Comparison of ENCODE assay signal across 15 cellular contexts in genomic region chr10:73648975-73649829, GRCh38. TPM values are rescaled to one million over a fixed set of nuclear protein-coding genes. Genes with fewer than 3 reads are reported as not detected.
DNase-seq lines count a peak whose midpoint lies in the region; ATAC-seq, FAIRE-seq and TF ChIP-seq lines count a peak whose summit lies in the region.
"Had no signal": no experiment of that assay in that cellular context is flagged by ENCODE, and none has a peak within 500 bp of the region (broad histone marks: within the 10 kb centered on the region; RNA-seq: fewer than 3 reads in every experiment).

No MANE protein-coding gene starts in this region.

- H3K79me2 ChIP-seq in PC-9 (ENCODE audit: low read depth) = no peaks in the 10 kb centered on the region

- no peak overlapping the region for H3K9ac ChIP-seq in liver (ENCODE audit: low read depth in 1 of 2, low read length in 2 of 2)

- H3K4me3 Mint-ChIP-seq in activated naive CD8-positive, alpha-beta T cell = peak overlapping the region; percentile 49
- H3K4me3 Mint-ChIP-seq in activated naive CD8-positive, alpha-beta T cell treated with anti-CD3 and anti-CD28 coated beads, Interleukin-2, amount 50 U/mL, for 24 hours = no peak overlapping the region

- BruUV-seq in PC-9 (replicated peaks; lab: Mats Ljungman, UMichigan) = no TSS peak

- no peaks in the 10 kb centered on the region for H3K9me3 Mint-ChIP-seq in activated naive CD8-positive, alpha-beta T cell (ENCODE audit: low read depth)
- no peaks in the 10 kb centered on the region for H3K9me3 Mint-ChIP-seq in activated naive CD8-positive, alpha-beta T cell treated with anti-CD3 and anti-CD28 coated beads, Interleukin-2, amount 50 U/mL, for 24 hours
- H3K9me3 Mint-ChIP-seq: activated T-cell treated with anti-CD3 and anti-CD28 coated beads, Interleukin-2, amount 50 U/mL, for 72 hours had no signal

- H3K27ac ChIP-seq in liver (ENCODE audit: low read depth in 1 of 2, low read length in 2 of 2) (no peak overlapping the region), PC-9 (no peak overlapping the region)
- H3K27ac ChIP-seq: A549 had no signal

- H3K27me3 Mint-ChIP-seq in activated naive CD8-positive, alpha-beta T cell = no peaks in the 10 kb centered on the region
- peaks cover 3% of the 10 kb centered on the region for H3K27me3 Mint-ChIP-seq in activated naive CD8-positive, alpha-beta T cell treated with anti-CD3 and anti-CD28 coated beads, Interleukin-2, amount 50 U/mL, for 24 hours

- POLR2A ChIA-PET in PC-9 (lab: Charles Lee; ENCODE audit: unreplicated experiment) = interaction anchor here (0.5 to 0.6 kb wide), 3 partner anchors 11 to 394 kb away, joined by 7 to 9 read pairs (median 7); no protein-coding TSS in a partner anchor

- H3K4me1 ChIP-seq in liver (ENCODE audit: control insufficient read depth in 4 of 4, insufficient read depth in 4 of 4, low read length in 3 of 4) = peaks cover 0 to 4% (median 3%) of the 10 kb centered on the region in 4 donors
- no peaks in the 10 kb centered on the region for H3K4me1 ChIP-seq in PC-9 (replicated peaks; ENCODE audit: insufficient read depth)
- H3K4me1 ChIP-seq: A549 had no signal

- peak; percentile 66 for FAIRE-seq in urothelium cell line (lab: Jason Lieb, UNC)
- FAIRE-seq: A549, colon had no signal

- no peak overlapping the region for H3K27ac Mint-ChIP-seq in activated naive CD8-positive, alpha-beta T cell
- H3K27ac Mint-ChIP-seq in activated naive CD8-positive, alpha-beta T cell treated with anti-CD3 and anti-CD28 coated beads, Interleukin-2, amount 50 U/mL, for 24 hours = no peak overlapping the region
- H3K27ac Mint-ChIP-seq: activated T-cell treated with anti-CD3 and anti-CD28 coated beads, Interleukin-2, amount 50 U/mL, for 72 hours had no signal

- intact Hi-C loops in PC-9 (cut with micrococcal nuclease; ENCODE audit: unreplicated experiment) = no loop called here

- no peak for TF ChIP-seq RAD21 in liver (IDR thresholded peaks at IDR 0.05)

- H3K9me2 ChIP-seq in PC-9 (ENCODE audit: insufficient read depth) = no peaks in the 10 kb centered on the region

- H3K36me3 ChIP-seq in liver (ENCODE audit: control insufficient read depth in 4 of 4, insufficient read depth in 3 of 4, low read depth in 1 of 4, low read length in 3 of 4) (no peaks in the 10 kb centered on the region), PC-9 (ENCODE audit: low read depth) (no peaks in the 10 kb centered on the region)

- WGBS in liver = 63% methylated on average over 4 of the region's 4 CpGs

- TF ChIP-seq CTCF in liver (IDR thresholded peaks at IDR 0.05; ENCODE audit: low read depth, low read length, missing input control) (no peak), PC-9 (conservative IDR thresholded peaks at IDR 0.05) (no peak)

- H3K4me1 Mint-ChIP-seq in activated naive CD8-positive, alpha-beta T cell (ENCODE audit: low read depth) = peaks cover 1% of the 10 kb centered on the region
- peaks cover 17% of the 10 kb centered on the region for H3K4me1 Mint-ChIP-seq in activated naive CD8-positive, alpha-beta T cell treated with anti-CD3 and anti-CD28 coated beads, Interleukin-2, amount 50 U/mL, for 24 hours

- H3K4me3 ChIP-seq in liver (ENCODE audit: low read depth in 1 of 3, low read length in 3 of 3) = no peak overlapping the region
- H3K4me3 ChIP-seq in PC-9 = no peak overlapping the region
- H3K4me3 ChIP-seq: A549 had no signal

- H3K27me3 ChIP-seq in liver (ENCODE audit: control insufficient read depth in 4 of 4, insufficient read depth in 4 of 4, low read length in 3 of 4) (no peaks in the 10 kb centered on the region), PC-9 (ENCODE audit: insufficient read depth, low read depth) (no peaks in the 10 kb centered on the region)

- no peak overlapping the region for H3K4me2 ChIP-seq in PC-9
- H3K4me2 ChIP-seq: A549 had no signal

- no peaks in the 10 kb centered on the region for H4K20me1 ChIP-seq in PC-9 (ENCODE audit: insufficient read depth)

- no peaks in the 10 kb centered on the region for H3K9me3 ChIP-seq in liver (ENCODE audit: control insufficient read depth in 4 of 4, low read length in 3 of 4)
- no peaks in the 10 kb centered on the region for H3K9me3 ChIP-seq in PC-9 (ENCODE audit: insufficient read depth, low read depth)
- H3K9me3 ChIP-seq: A549 had no signal

- no peaks in the 10 kb centered on the region for H3F3A ChIP-seq in PC-9 (ENCODE audit: insufficient read depth, low read depth)

- H2AFZ ChIP-seq in PC-9 = no peak overlapping the region

- ATAC-seq in activated naive CD8-positive, alpha-beta T cell treated with anti-CD3 and anti-CD28 coated beads, Interleukin-2, amount 50 U/mL, for 24 hours = no peak
- ATAC-seq: A549; activated T-cell treated with anti-CD3 and anti-CD28 coated beads, Interleukin-2, amount 50 U/mL, for 72 hours had no signal

- DNase-seq in activated naive CD8-positive, alpha-beta T cell treated with anti-CD3 and anti-CD28 coated beads, Interleukin-2, amount 50 U/mL, for 24 hours = no peak
- DNase-seq in astrocyte of the hippocampus (ENCODE audit: low read depth, low spot score) (peak; percentile 29), urothelium cell line (ENCODE audit: low spot score) (peak; percentile 72), PC-9 (no peak), Kasumi-1 (lab: John Stamatoyannopoulos, UW) (no peak)
- no peak for DNase-seq in stimulated activated CD4-positive, alpha-beta T cell treated with anti-CD3 and anti-CD28 coated beads, Interleukin-2, amount 100 ng/mL, for 48 hours
- DNase-seq: activated T-cell treated with anti-CD3 and anti-CD28 coated beads, Interleukin-2, amount 50 U/mL, for 72 hours; foreskin melanocyte; NCI-H2029 treated with DMSO at 0.1 percent for 48 hours; stimulated activated CD4-positive, alpha-beta T cell treated with anti-CD3 and anti-CD28 coated beads, Interleukin-15, amount 100 ng/mL, for 24 hours had no signal

- no peaks in the 10 kb centered on the region for H3K36me3 Mint-ChIP-seq in activated naive CD8-positive, alpha-beta T cell
- no peaks in the 10 kb centered on the region for H3K36me3 Mint-ChIP-seq in activated naive CD8-positive, alpha-beta T cell treated with anti-CD3 and anti-CD28 coated beads, Interleukin-2, amount 50 U/mL, for 24 hours (ENCODE audit: low read depth)

- CTCF ChIA-PET in PC-9 (lab: Charles Lee) = no interaction called here

TF ChIP-seq in liver, 16 proteins besides CTCF, POLR2A, EP300 and RAD21:
- TF ChIP-seq HNF4A (conservative IDR thresholded peaks at IDR 0.05) = peak; percentile 34 to 81
- TF ChIP-seq GABPA (IDR thresholded peaks at IDR 0.05 in 1 of 2, conservative IDR thresholded peaks at IDR 0.05 in 1 of 2) = no peak
- TF ChIP-seq JUND (IDR thresholded peaks at IDR 0.05) = no peak
- peak; percentile 33 for TF ChIP-seq NR2F2 (IDR thresholded peaks at IDR 0.05)
- TF ChIP-seq, protein P1, sequence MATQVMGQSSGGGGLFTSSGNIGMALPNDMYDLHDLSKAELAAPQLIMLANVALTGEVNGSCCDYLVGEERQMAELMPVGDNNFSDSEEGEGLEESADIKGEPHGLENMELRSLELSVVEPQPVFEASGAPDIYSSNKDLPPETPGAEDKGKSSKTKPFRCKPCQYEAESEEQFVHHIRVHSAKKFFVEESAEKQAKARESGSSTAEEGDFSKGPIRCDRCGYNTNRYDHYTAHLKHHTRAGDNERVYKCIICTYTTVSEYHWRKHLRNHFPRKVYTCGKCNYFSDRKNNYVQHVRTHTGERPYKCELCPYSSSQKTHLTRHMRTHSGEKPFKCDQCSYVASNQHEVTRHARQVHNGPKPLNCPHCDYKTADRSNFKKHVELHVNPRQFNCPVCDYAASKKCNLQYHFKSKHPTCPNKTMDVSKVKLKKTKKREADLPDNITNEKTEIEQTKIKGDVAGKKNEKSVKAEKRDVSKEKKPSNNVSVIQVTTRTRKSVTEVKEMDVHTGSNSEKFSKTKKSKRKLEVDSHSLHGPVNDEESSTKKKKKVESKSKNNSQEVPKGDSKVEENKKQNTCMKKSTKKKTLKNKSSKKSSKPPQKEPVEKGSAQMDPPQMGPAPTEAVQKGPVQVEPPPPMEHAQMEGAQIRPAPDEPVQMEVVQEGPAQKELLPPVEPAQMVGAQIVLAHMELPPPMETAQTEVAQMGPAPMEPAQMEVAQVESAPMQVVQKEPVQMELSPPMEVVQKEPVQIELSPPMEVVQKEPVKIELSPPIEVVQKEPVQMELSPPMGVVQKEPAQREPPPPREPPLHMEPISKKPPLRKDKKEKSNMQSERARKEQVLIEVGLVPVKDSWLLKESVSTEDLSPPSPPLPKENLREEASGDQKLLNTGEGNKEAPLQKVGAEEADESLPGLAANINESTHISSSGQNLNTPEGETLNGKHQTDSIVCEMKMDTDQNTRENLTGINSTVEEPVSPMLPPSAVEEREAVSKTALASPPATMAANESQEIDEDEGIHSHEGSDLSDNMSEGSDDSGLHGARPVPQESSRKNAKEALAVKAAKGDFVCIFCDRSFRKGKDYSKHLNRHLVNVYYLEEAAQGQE (IDR thresholded peaks at IDR 0.05) = no peak
- no peak for TF ChIP-seq HNF4G (IDR thresholded peaks at IDR 0.05)
- no peak for TF ChIP-seq EGR1 (IDR thresholded peaks at IDR 0.05; ENCODE audit: low read depth in 2 of 2)
- no peak for TF ChIP-seq TAF1 (conservative IDR thresholded peaks at IDR 0.05)
- peak in 1 of 2 donors; percentile 6 for TF ChIP-seq RXRA (IDR thresholded peaks at IDR 0.05)
- no peak for TF ChIP-seq MAX (IDR thresholded peaks at IDR 0.05)
TF ChIP-seq in liver: peak in this region for 3.

RNA-seq across cellular contexts. Expression of gene SYNPO2L, which starts 6.6 kb away (rescaled TPM):
- total RNA-seq in liver (under 1 TPM in 1 of 2 donors, not detected in 1; under 0.01 TPM), PC-9 (2021) (0.76 and 1.2 TPM in 2 replicates)
- under 1 TPM in 1 of 2 donors, not detected in 1; 0.02 TPM for polyA plus RNA-seq in liver
- total RNA-seq: activated T-cell treated with anti-CD3 and anti-CD28 coated beads, Interleukin-2, amount 50 U/mL, for 72 hours; OCI-LY7 had no signal
- polyA plus RNA-seq: A549 had no signal

RNA-seq across cellular contexts. Expression of gene MYOZ1, which starts 7.9 kb away (rescaled TPM):
- under 1 TPM; 0.17 to 0.23 TPM for total RNA-seq in liver
- polyA plus RNA-seq in liver = under 1 TPM in 1 of 2 donors, not detected in 1; 0.14 TPM
- total RNA-seq in PC-9 (2021) = 0.22 and 0.75 TPM in 2 replicates
- total RNA-seq: activated T-cell treated with anti-CD3 and anti-CD28 coated beads, Interleukin-2, amount 50 U/mL, for 72 hours; OCI-LY7 had no signal

RNA-seq across cellular contexts. Expression of gene AGAP5, which starts 48.7 kb away (rescaled TPM):
- total RNA-seq in liver (1 to 10 TPM; 3.3 to 9.1 TPM), PC-9 (2021) (13.4 and 14.0 TPM in 2 replicates)
- polyA plus RNA-seq in liver = 1 to 10 TPM; 1.4 to 1.7 TPM

RNA-seq across cellular contexts. Expression of gene USP54, which starts 58.1 kb away (rescaled TPM):
- total RNA-seq in liver (1 to 10 TPM; 3.6 to 9.0 TPM), PC-9 (2021) (38.3 and 52.4 TPM in 2 replicates)
- 10 to 100 TPM in 1 of 2 donors, 1 to 10 TPM in 1; 1.3 to 10.4 TPM for polyA plus RNA-seq in liver

Comparison
In these comparisons a context has a peak if more than half of its experiments do, and no peak if none do; other contexts are left out.
1. DNase-seq: peak in astrocyte of the hippocampus (single experiment) and urothelium cell line (single experiment); none in activated naive CD8-positive, alpha-beta T cell treated with anti-CD3 and anti-CD28 coated beads, Interleukin-2, amount 50 U/mL, for 24 hours (single experiment), PC-9 (0 of 2), stimulated activated CD4-positive, alpha-beta T cell treated with anti-CD3 and anti-CD28 coated beads, Interleukin-2, amount 100 ng/mL, for 48 hours (0 of 2) and Kasumi-1 (0 of 2).